In genomic region chrX:149515954-149516602, GRCh38 we compare ENCODE assay signal across 1 cellular context.
TF ChIP-seq lines count a peak whose summit lies in the region.

No MANE protein-coding gene starts in this region.

TF ChIP-seq in K562, 482 proteins besides CTCF, POLR2A, EP300 and RAD21:
- no peak for TF ChIP-seq TAL1 (IDR thresholded peaks at IDR 0.05)
- TF ChIP-seq SPI1 (IDR thresholded peaks at IDR 0.05; ENCODE audit: borderline replicate concordance, low read depth, low read length), result peak; percentile 61; the same call in 1 of the 2 replicates
- no peak for TF ChIP-seq NR2C2 (CRISPR knock-in tag; IDR thresholded peaks at IDR 0.05)
- TF ChIP-seq NR2C2 (tag; IDR thresholded peaks at IDR 0.05), result 0 out of 2 replicates have a peak, but pooled peaks have one; percentile 22
- no peak for TF ChIP-seq BCLAF1 (IDR thresholded peaks at IDR 0.05; ENCODE audit: borderline replicate concordance in 1 of 2, control insufficient read depth in 1 of 2, low read depth in 2 of 2, low read length in 1 of 2)
- TF ChIP-seq GABPA (tag; conservative IDR thresholded peaks at IDR 0.05; ENCODE audit: low read depth), result 0 out of 2 replicates have a peak, but pooled peaks have one; percentile 22
- TF ChIP-seq SRSF1 (IDR thresholded peaks at IDR 0.05; ENCODE audit: low read depth, low read length), result no peak
